ENCODE assay signal across 8 cellular contexts in the genomic region with DNA sequence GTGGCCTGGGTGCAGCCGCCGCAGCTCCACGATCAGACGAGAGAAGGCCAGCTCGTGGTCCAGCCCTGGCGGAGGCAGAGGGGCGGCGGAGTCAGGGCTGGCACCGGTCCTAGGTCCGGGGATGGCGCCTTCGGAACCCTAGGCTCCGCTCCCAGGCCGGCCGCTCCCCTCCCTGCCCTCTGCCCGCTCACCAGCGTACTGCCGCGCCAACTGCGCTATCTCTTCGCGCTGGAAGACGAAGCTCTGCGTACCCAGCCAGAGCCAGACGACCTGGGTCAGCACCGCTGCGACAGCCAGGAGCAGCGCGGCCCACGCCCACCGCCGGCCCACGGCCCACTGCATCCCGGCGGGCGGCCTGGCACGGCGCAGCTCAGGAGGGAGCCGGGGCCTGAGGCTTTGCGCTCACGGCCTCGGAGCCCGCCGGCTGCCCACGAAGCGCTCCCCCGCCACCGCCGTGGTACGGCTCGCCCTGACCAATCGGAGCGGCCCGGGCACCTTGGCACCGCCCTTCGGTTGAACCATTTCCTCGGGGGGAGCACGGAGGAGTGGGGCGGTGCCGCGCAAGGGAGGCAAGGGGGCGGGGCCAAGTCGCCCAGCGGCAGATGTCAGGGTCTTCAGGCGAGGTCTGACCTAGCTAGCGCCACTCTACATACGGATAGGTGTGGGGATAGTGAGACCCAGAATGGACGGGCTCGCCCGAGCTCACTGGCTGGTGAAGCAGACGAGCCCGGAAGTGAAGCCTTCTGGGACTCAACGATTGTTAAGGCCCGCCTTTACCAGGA. TPM values are rescaled to one million over a fixed set of nuclear protein-coding genes. Genes with fewer than 3 reads are reported as not detected.
DNase-seq lines count a peak whose midpoint lies in the region; ATAC-seq and TF ChIP-seq lines count a peak whose summit lies in the region.

A gene (minus strand): TSS at position 432 of the 782 bp plus-strand sequence. CDS start 90 bp downstream, at position 342.

- H3K27ac ChIP-seq in spleen, result peak within 1 kb of the TSS; percentile 80 to 95 (median 90)

- H3K9me3 ChIP-seq in spleen, result no peaks in the 10 kb centered on the region

- intact Hi-C loops in spleen (cut with DNase I; ENCODE audit: low total_unique reads), result no loop called here

- WGBS in spleen, 5 donors, result 0 to 1% (median 1%) methylated on average over 32 to 74 of the region's 74 CpGs

- peaks cover 0 to 13% (median 3%) of the 10 kb centered on the region in 6 donors for H3K36me3 ChIP-seq in spleen

- peak in 1 of 3 donors; percentile 72 for TF ChIP-seq POLR2A in spleen (IDR thresholded peaks at IDR 0.05)

- no peaks in the 10 kb centered on the region for H3K27me3 ChIP-seq in spleen (replicated peaks in 1 of 7)

- peak; percentile 97 for DNase-seq in AG08396 (ENCODE audit: low spot score)
- DNase-seq in NCI-H345 treated with DMSO at 0.1 percent for 48 hours (lab: John Stamatoyannopoulos, UW; ENCODE audit: unreplicated experiment), result peak; percentile 87
- peak; percentile 89 for DNase-seq in activated CD4-positive, CD25-positive, alpha-beta regulatory T cell treated with anti-CD3 and anti-CD28 coated beads, Interleukin-2, amount 50 U/mL, for 16 hours (ENCODE audit: low read depth, low spot score)
- peak; percentile 91 for DNase-seq in central memory CD4-positive, alpha-beta T cell
- DNase-seq in inferior parietal cortex (ENCODE audit: extremely low spot score), result peak; percentile 94
- peak; percentile 98 for DNase-seq in spleen

- peak within 1 kb of the TSS; percentile 66 to 95 (median 72) for H3K4me3 ChIP-seq in spleen

- ATAC-seq in GM19023 (IDR thresholded peaks at IDR 0.05; ENCODE audit: unreplicated experiment) (peak; percentile 87), HG03342 (IDR thresholded peaks at IDR 0.05; ENCODE audit: unreplicated experiment) (peak; percentile 85)

- peaks cover 0 to 49% (median 37%) of the 10 kb centered on the region in 6 donors for H3K4me1 ChIP-seq in spleen

- TF ChIP-seq CTCF in spleen (IDR thresholded peaks at IDR 0.05 in 8 of 11, conservative IDR thresholded peaks at IDR 0.05 in 3 of 11), result peak in 7 of 11 experiments; percentile 7 to 20 (median 16)

RNA-seq across cellular contexts. Expression of the gene that starts here (rescaled TPM):
- total RNA-seq in spleen, result 10 to 100 TPM; 24.1 to 39.7 (median 28.4) TPM
- polyA plus RNA-seq in spleen, result 10 to 100 TPM; 19.4 to 31.1 (median 24.4) TPM

Comparison
In these comparisons a context has a peak if more than half of its experiments do, and no peak if none do; other contexts are left out.
1. Peak in every context shown above with its lines: DNase-seq, ATAC-seq, H3K4me3 ChIP-seq and H3K27ac ChIP-seq.